ENCODE assay signal across 14 cellular contexts in the genomic region with DNA sequence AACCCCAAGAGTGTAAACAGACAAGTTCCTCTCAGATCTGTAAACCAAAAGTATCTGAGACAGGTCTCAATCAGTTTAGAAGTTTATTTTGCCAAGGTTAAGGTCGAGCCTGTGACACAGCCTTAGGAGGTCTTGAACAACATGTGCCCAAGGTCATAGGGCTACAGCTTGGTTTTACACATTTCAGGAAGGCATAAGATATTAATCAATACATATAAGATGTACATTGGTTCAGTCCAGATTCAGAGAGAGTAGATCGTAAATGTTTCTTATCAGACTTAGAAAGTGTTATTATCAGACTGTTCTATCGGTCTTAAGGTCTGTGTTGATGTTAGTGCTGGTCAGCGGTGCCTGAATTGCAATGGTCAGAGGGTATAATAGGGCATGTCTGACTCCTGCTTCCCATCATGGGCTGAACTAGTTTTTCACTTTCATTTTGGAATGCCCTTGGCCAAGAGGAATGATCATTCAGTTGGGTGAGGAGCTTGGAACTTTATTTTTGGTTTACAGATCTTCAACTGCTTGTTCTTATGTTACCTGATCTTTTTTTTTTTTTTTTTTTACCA. TPM values are rescaled to one million over a fixed set of nuclear protein-coding genes. Genes with fewer than 3 reads are reported as not detected.
DNase-seq lines count a peak whose midpoint lies in the region; ATAC-seq and TF ChIP-seq lines count a peak whose summit lies in the region.
"Had no signal": no experiment of that assay in that cellular context is flagged by ENCODE, and none has a peak within 500 bp of the region (broad histone marks: within the 10 kb centered on the region; RNA-seq: fewer than 3 reads in every experiment).

No MANE protein-coding gene starts in this region.

- H4K5ac ChIP-seq in IMR-90 (ENCODE audit: low read depth, low read length): no peak overlapping the region

- no peak overlapping the region for H3K56ac ChIP-seq in IMR-90 (ENCODE audit: extremely low read depth, insufficient read depth, low read length)

- H3K36me3 Mint-ChIP-seq in type B pancreatic cell (no peaks in the 10 kb centered on the region), T-helper 17 cell (ENCODE audit: low read depth) (peaks cover 2% of the 10 kb centered on the region)
- H3K36me3 Mint-ChIP-seq: CD14-positive monocyte; CD8-positive, alpha-beta T cell had no signal

- H3K9me3 ChIP-seq in IMR-90 (ENCODE audit: control insufficient read depth, insufficient read depth, low read length) (no peaks in the 10 kb centered on the region), WERI-Rb-1 (ENCODE audit: severe bottlenecking) (no peaks in the 10 kb centered on the region), T-helper 17 cell (ENCODE audit: control insufficient read depth, low read length, poor library complexity, severe bottlenecking) (no peaks in the 10 kb centered on the region)
- H3K9me3 ChIP-seq: A549 had no signal

- no peak overlapping the region for H3K18ac ChIP-seq in IMR-90 (ENCODE audit: low read depth, low read length)

- no peaks in the 10 kb centered on the region for H4K20me1 ChIP-seq in IMR-90 (ENCODE audit: insufficient read depth, low read length)

- no peak for TF ChIP-seq POLR2A in IMR-90 (IDR thresholded peaks at IDR 0.05; ENCODE audit: low read depth, low read length)

- TF ChIP-seq CTCF in IMR-90 (conservative IDR thresholded peaks at IDR 0.05; ENCODE audit: low read depth, low read length) (no peak), WERI-Rb-1 (IDR thresholded peaks at IDR 0.05; ENCODE audit: low read depth, low read length) (no peak), fibroblast of villous mesenchyme (IDR thresholded peaks at IDR 0.05; ENCODE audit: insufficient read depth, low read depth, low read length) (no peak), type B pancreatic cell (conservative IDR thresholded peaks at IDR 0.05) (no peak)

- H3K4me1 ChIP-seq in IMR-90 (ENCODE audit: control insufficient read depth, insufficient read depth, low read length): peaks cover 6% of the 10 kb centered on the region; the same call in 1 of the 2 replicates
- H3K4me1 ChIP-seq: A549 had no signal

- BruUV-seq in IMR-90 (replicated peaks; lab: Mats Ljungman, UMichigan): no TSS peak

- H3K9me1 ChIP-seq in IMR-90 (ENCODE audit: insufficient read depth, low read length): no peaks in the 10 kb centered on the region; the same call in 1 of the 2 replicates

- 0 out of 4 replicates have a peak overlapping the region, but pooled peaks of 1 of the 2 experiments have one; percentile 66 for H4K8ac ChIP-seq in IMR-90 (ENCODE audit: low read depth in 2 of 2, low read length in 2 of 2)

- no peaks in the 10 kb centered on the region for H3K9me3 Mint-ChIP-seq in type B pancreatic cell
- H3K9me3 Mint-ChIP-seq: CD8-positive, alpha-beta T cell had no signal

- no peaks in the 10 kb centered on the region for H3K79me1 ChIP-seq in IMR-90 (ENCODE audit: low read depth in 1 of 2, low read length in 2 of 2)

- H3K27ac Mint-ChIP-seq in type B pancreatic cell: peak overlapping the region; percentile 35
- H3K27ac Mint-ChIP-seq in T-helper 17 cell: no peak overlapping the region
- H3K27ac Mint-ChIP-seq: CD14-positive monocyte; CD8-positive, alpha-beta T cell had no signal

- no peak overlapping the region for H3K4ac ChIP-seq in IMR-90 (ENCODE audit: low read depth, low read length)

- H3K4me3 ChIP-seq in IMR-90 (ENCODE audit: insufficient read depth, low read depth, low read length): no peak overlapping the region
- H3K4me3 ChIP-seq in WERI-Rb-1 (ENCODE audit: low read depth, low read length): no peak overlapping the region
- no peak overlapping the region for H3K4me3 ChIP-seq in fibroblast of villous mesenchyme (ENCODE audit: low read depth, low read length)
- H3K4me3 ChIP-seq: A549 had no signal

- DNase-seq in IMR-90 (no peak), WERI-Rb-1 (no peak), fibroblast of villous mesenchyme (ENCODE audit: low read depth) (peak; percentile 80), type B pancreatic cell (ENCODE audit: extremely low spot score, unreplicated experiment) (no peak), NCI-H526 treated with DMSO at 0.1 percent for 48 hours (lab: John Stamatoyannopoulos, UW) (no peak), T-helper 17 cell (no peak)
- no peak for DNase-seq in stimulated activated naive CD8-positive, alpha-beta T cell treated with anti-CD3 and anti-CD28 coated beads, Interleukin-15, Interleukin-2, amounts not matched to agents 100 U/mL and 50 U/mL, for 24 hours
- DNase-seq: CD8-positive, alpha-beta T cell; COR-L47; DMS53; GF-D8; H7 had no signal

- CTCF ChIA-PET in IMR-90 (lab: Yijun Ruan, JAX): interaction anchor here (0.6 to 1.8 kb wide), 2 partner anchors 35 to 47 kb away, joined by 4 to 6 read pairs; no protein-coding TSS in a partner anchor

- H3K27me3 ChIP-seq in IMR-90 (ENCODE audit: control insufficient read depth, insufficient read depth, low read length): no peaks in the 10 kb centered on the region
- H3K27me3 ChIP-seq in WERI-Rb-1 (ENCODE audit: insufficient read depth, low read depth, severe bottlenecking): no peaks in the 10 kb centered on the region

- no peak overlapping the region for H2AK9ac ChIP-seq in IMR-90 (replicated peaks; ENCODE audit: low read depth, low read length, poor library complexity)

- H2BK120ac ChIP-seq in IMR-90 (ENCODE audit: low read depth, low read length): no peak overlapping the region

- in situ Hi-C loops in IMR-90 (cut with MboI; ENCODE audit: low sequenced_read_pairs): no loop called here

- H2AFZ ChIP-seq in IMR-90 (replicated peaks; ENCODE audit: low read length, poor library complexity): no peak overlapping the region

- H3K4me2 ChIP-seq in IMR-90 (ENCODE audit: low read depth, low read length): peak overlapping the region; percentile 13; the same call in 1 of the 2 replicates
- H3K4me2 ChIP-seq: A549 had no signal

- H3K14ac ChIP-seq in IMR-90 (replicated peaks; ENCODE audit: low read depth, low read length): no peak overlapping the region

- H3K4me1 Mint-ChIP-seq in type B pancreatic cell (ENCODE audit: unreplicated experiment) (peaks cover 5% of the 10 kb centered on the region), T-helper 17 cell (peaks cover 5% of the 10 kb centered on the region)
- H3K4me1 Mint-ChIP-seq: CD14-positive monocyte had no signal

- TF ChIP-seq RAD21 in IMR-90 (IDR thresholded peaks at IDR 0.05; ENCODE audit: low read length): no peak

- intact Hi-C loops in IMR-90 (cut with micrococcal nuclease): no loop called here

- dilution Hi-C loops in IMR-90 (cut with HindIII; ENCODE audit: low sequenced_read_pairs, unreplicated experiment): no loop called here

- no peak overlapping the region for H3K27ac ChIP-seq in IMR-90 (ENCODE audit: insufficient read depth, low read length)
- H3K27ac ChIP-seq in WERI-Rb-1: peak overlapping the region; percentile 17; the same call in 1 of the 2 replicates
- H3K27ac ChIP-seq: A549 had no signal

- H3K36me3 ChIP-seq in IMR-90 (ENCODE audit: control insufficient read depth, insufficient read depth, low read length) (no peaks in the 10 kb centered on the region), WERI-Rb-1 (no peaks in the 10 kb centered on the region)

- ATAC-seq in IMR-90 (ENCODE audit: low read depth) (peak; percentile 40; the same call in 1 of the 2 replicates), T-helper 17 cell (no peak)
- no peak for ATAC-seq in stimulated activated naive CD8-positive, alpha-beta T cell treated with anti-CD3 and anti-CD28 coated beads, Interleukin-15, Interleukin-2, amounts not matched to agents 100 U/mL and 50 U/mL, for 24 hours
- ATAC-seq: CD8-positive, alpha-beta T cell had no signal

- H2AK5ac ChIP-seq in IMR-90 (ENCODE audit: low read depth, low read length): no peak overlapping the region

- no peak overlapping the region for H3K4me3 Mint-ChIP-seq in type B pancreatic cell
- no peak overlapping the region for H3K4me3 Mint-ChIP-seq in T-helper 17 cell
- H3K4me3 Mint-ChIP-seq: CD14-positive monocyte; CD8-positive, alpha-beta T cell had no signal

- no peak overlapping the region for H4K91ac ChIP-seq in IMR-90 (ENCODE audit: insufficient read depth, low read depth, low read length)

- no peak overlapping the region for H3K23ac ChIP-seq in IMR-90 (ENCODE audit: low read depth, low read length)

- H3K9ac ChIP-seq in IMR-90 (ENCODE audit: low read depth, low read length): no peak overlapping the region

- POLR2A ChIA-PET in IMR-90 (lab: Charles Lee; ENCODE audit: unreplicated experiment): interaction anchor here (0.6 kb wide), 1 partner anchor 10 kb away, joined by 5 read pairs; no protein-coding TSS in a partner anchor

- 83% methylated on average over 2 of the region's 4 CpGs; no CpG with 5 or more reads in 1 of the 2 experiments for WGBS in IMR-90 (ENCODE audit: extremely low coverage in 2 of 2, insufficient read length in 1 of 2), 2 experiments

- H3K27me3 Mint-ChIP-seq in type B pancreatic cell (no peaks in the 10 kb centered on the region), T-helper 17 cell (peaks cover 13% of the 10 kb centered on the region)

- H2BK20ac ChIP-seq in IMR-90 (ENCODE audit: low read depth, low read length): no peak overlapping the region

- H2BK5ac ChIP-seq in IMR-90 (ENCODE audit: low read depth, low read length, poor library complexity, severe bottlenecking): no peak overlapping the region

- H2BK15ac ChIP-seq in IMR-90 (ENCODE audit: low read depth, low read length): no peak overlapping the region

TF ChIP-seq in IMR-90, 13 proteins besides CTCF, POLR2A, EP300 and RAD21 (continues in another document):
- no peak for TF ChIP-seq RFX5 (IDR thresholded peaks at IDR 0.05; ENCODE audit: low read depth, low read length)
- no peak for TF ChIP-seq FOS (IDR thresholded peaks at IDR 0.05; ENCODE audit: low read depth, low read length)
- TF ChIP-seq CHD1 (IDR thresholded peaks at IDR 0.05; ENCODE audit: low read depth, low read length): no peak
- no peak for TF ChIP-seq BHLHE40 (IDR thresholded peaks at IDR 0.05; ENCODE audit: low read depth, low read length)
- no peak for TF ChIP-seq SMC3 (IDR thresholded peaks at IDR 0.05; ENCODE audit: low read depth, low read length)
- no peak for TF ChIP-seq MXI1 (IDR thresholded peaks at IDR 0.05; ENCODE audit: borderline replicate concordance, low read depth, low read length)

RNA-seq across cellular contexts. Expression of a gene that starts 27.0 kb away (rescaled TPM):
- 201 and 232 TPM in 2 replicates for total RNA-seq in IMR-90 (2012; rRNA removed)
- polyA plus RNA-seq in IMR-90 (2012; rRNA removed): 1,813 and 1,912 TPM in 2 replicates
- polyA plus RNA-seq in IMR-90 (2012; cell fraction: cytosol; rRNA removed): 1,025 and 2,261 TPM in 2 replicates
- polyA plus RNA-seq in IMR-90 (2012; cell fraction: nucleus; rRNA removed; ENCODE audit: low replicate concordance): 2,334 and 3,578 TPM in 2 replicates
- 158 and 168 TPM in 2 replicates for total RNA-seq in fibroblast of villous mesenchyme
- 82.0 and 162 TPM in 2 replicates for total RNA-seq in type B pancreatic cell (ENCODE audit: low replicate concordance)
- 10 to 100 TPM; 69.1 to 77.8 TPM for total RNA-seq in T-helper 17 cell
- polyA plus RNA-seq: CD14-positive monocyte had no signal

RNA-seq across cellular contexts. Expression of a gene that starts 44.8 kb away (rescaled TPM):
- total RNA-seq in IMR-90 (2012; rRNA removed) (4.4 and 5.9 TPM in 2 replicates), fibroblast of villous mesenchyme (5.2 and 8.1 TPM in 2 replicates), type B pancreatic cell (ENCODE audit: low replicate concordance) (3.2 and 10.4 TPM in 2 replicates), T-helper 17 cell (100 to 1,000 TPM; 103 to 105 TPM)
- 28.6 and 30.8 TPM in 2 replicates for polyA plus RNA-seq in IMR-90 (2012; rRNA removed)
- polyA plus RNA-seq in IMR-90 (2012; cell fraction: cytosol; rRNA removed): 22.4 and 24.0 TPM in 2 replicates
- 247 and 404 TPM in 2 replicates for polyA plus RNA-seq in IMR-90 (2012; cell fraction: nucleus; rRNA removed; ENCODE audit: low replicate concordance)
